ENCODE assay signal across 13 cellular contexts in the genomic region with DNA sequence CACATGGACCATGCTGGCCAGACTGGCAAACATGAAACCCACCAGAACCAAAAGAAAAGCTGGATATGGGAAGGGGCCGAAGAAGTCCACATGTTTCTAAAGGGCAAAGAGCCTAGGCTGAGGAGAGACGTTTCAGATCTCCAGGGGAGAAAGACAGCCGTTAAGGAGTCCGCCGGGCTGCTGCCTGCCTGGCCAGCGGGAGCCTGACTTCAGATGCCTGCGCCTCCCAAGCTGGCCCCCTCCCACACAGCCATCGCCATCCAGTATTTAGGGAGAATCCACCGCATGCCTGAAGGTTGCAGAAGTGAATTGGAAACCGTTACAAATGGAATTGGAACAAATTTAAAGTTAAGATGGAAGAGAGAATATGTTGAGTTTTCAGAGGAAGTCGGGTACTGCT. TPM values are rescaled to one million over a fixed set of nuclear protein-coding genes. Genes with fewer than 3 reads are reported as not detected.
DNase-seq lines count a peak whose midpoint lies in the region; ATAC-seq, FAIRE-seq and TF ChIP-seq lines count a peak whose summit lies in the region.
"Had no signal": no experiment of that assay in that cellular context is flagged by ENCODE, and none has a peak within 500 bp of the region (broad histone marks: within the 10 kb centered on the region; RNA-seq: fewer than 3 reads in every experiment).

No MANE protein-coding gene starts in this region.

- in situ Hi-C loops in K562 (cut with MboI), result no loop called here

- H3K27ac ChIP-seq in K562 (ENCODE audit: extremely low read depth, low read depth, low read length) (no peak overlapping the region), left lung (no peak overlapping the region)
- H3K27ac ChIP-seq: KMS-11, neutrophil had no signal

- no peak for TF ChIP-seq RAD21 in K562 (CRISPR knock-in tag; conservative IDR thresholded peaks at IDR 0.05 in 1 of 2, IDR thresholded peaks at IDR 0.05 in 1 of 2)

- CTCF ChIA-PET in AG04449 (lab: Yijun Ruan, JAX) (interaction anchor here (1.1 kb wide), 1 partner anchor 30 kb away, joined by 4 read pairs; no protein-coding TSS in a partner anchor), K562 (lab: Yijun Ruan, JAX; ENCODE audit: low intra/inter-chr PET ratio) (no interaction called here)

- ATAC-seq in K562 (no peak), left lung (no peak), HG02870 (IDR thresholded peaks at IDR 0.05; ENCODE audit: unreplicated experiment) (no peak)

- H4K20me1 ChIP-seq in K562 (replicated peaks; ENCODE audit: control insufficient read depth, insufficient read depth, low read length), result peaks cover 13% of the 10 kb centered on the region; the same call in 1 of the 2 replicates

- no peaks in the 10 kb centered on the region for H3K9me3 Mint-ChIP-seq in HFFc6
- no peaks in the 10 kb centered on the region for H3K9me3 Mint-ChIP-seq in mesothelial cell of epicardium

- H3K4me1 Mint-ChIP-seq in HFFc6 (ENCODE audit: low read depth) (peaks cover 29% of the 10 kb centered on the region), mesothelial cell of epicardium (peaks cover 41% of the 10 kb centered on the region)

- H3K4me3 ChIP-seq in AG04449 (ENCODE audit: low read depth, low read length), result peak overlapping the region; percentile 8
- H3K4me3 ChIP-seq in K562, result peak overlapping the region; percentile 68; the same call in 1 of the 2 replicates
- H3K4me3 ChIP-seq in left lung, result no peak overlapping the region

- no peaks in the 10 kb centered on the region for H3K27me3 ChIP-seq in K562 (ENCODE audit: control insufficient read depth in 2 of 2, insufficient read depth in 2 of 2, low read length in 2 of 2)
- H3K27me3 ChIP-seq in left lung, result peaks cover 0 to 19% of the 10 kb centered on the region in 2 donors

- FAIRE-seq in K562 (lab: Jason Lieb, UNC), result no peak

- peaks cover 11% of the 10 kb centered on the region; the same call in 1 of the 2 replicates for H3K36me3 Mint-ChIP-seq in HFFc6 (ENCODE audit: low read depth)
- H3K36me3 Mint-ChIP-seq in mesothelial cell of epicardium, result no peaks in the 10 kb centered on the region

- H3K9me3 ChIP-seq in K562 (replicated peaks; ENCODE audit: control insufficient read depth, insufficient read depth, low read depth, low read length), result no peaks in the 10 kb centered on the region
- no peaks in the 10 kb centered on the region for H3K9me3 ChIP-seq in left lung
- H3K9me3 ChIP-seq: neutrophil had no signal

- no peaks in the 10 kb centered on the region for H3K9me1 ChIP-seq in K562 (ENCODE audit: control insufficient read depth, insufficient read depth, low read length)

- H3K36me3 ChIP-seq in K562 (ENCODE audit: control insufficient read depth, insufficient read depth, low read length) (peaks cover 26% of the 10 kb centered on the region; the same call in 2 of the 3 replicates), left lung (no peaks in the 10 kb centered on the region)

- peak overlapping the region; percentile 32; the same call in 1 of the 2 replicates for H3K27ac Mint-ChIP-seq in HFFc6
- H3K27ac Mint-ChIP-seq in mesothelial cell of epicardium, result peak overlapping the region; percentile 35

- peaks cover 68% of the 10 kb centered on the region for H3K79me2 ChIP-seq in K562 (ENCODE audit: control insufficient read depth, insufficient read depth, low read length)

- H3K9ac ChIP-seq in K562 (ENCODE audit: insufficient read depth in 1 of 2, low read depth in 2 of 2, low read length in 2 of 2), result peak overlapping the region in 1 of 2 experiments; percentile 87; a peak in 3 of 4 replicates
- H3K9ac ChIP-seq: KMS-11 had no signal

- 32% methylated on average over 5 of the region's 11 CpGs for WGBS in K562 (ENCODE audit: insufficient coverage, low coverage, missing lambda C conversion rate)

- no peak overlapping the region for H2AFZ ChIP-seq in K562 (ENCODE audit: low read depth, low read length)

- POLR2A ChIA-PET in AG04449 (lab: Yijun Ruan, JAX) (no interaction called here), K562 (lab: Yijun Ruan, JAX) (interaction anchor here (1.6 kb wide), 1 partner anchor 15 kb away, joined by 5 read pairs; no protein-coding TSS in a partner anchor)

- H3K4me3 Mint-ChIP-seq in HFFc6 (peak overlapping the region; percentile 89), mesothelial cell of epicardium (peak overlapping the region; percentile 72)

- no peak for TF ChIP-seq POLR2A in K562 (conservative IDR thresholded peaks at IDR 0.05)

- DNase-seq in AG04449 (ENCODE audit: low read depth, low spot score) (no peak), HFFc6 (no peak), K562 (ENCODE audit: extremely low read depth in 1 of 4, low spot score in 3 of 4) (peak in 1 of 4 experiments; percentile 20), mesothelial cell of epicardium (ENCODE audit: low spot score in 2 of 2, unreplicated experiment in 2 of 2) (no peak), NCI-H1417 treated with DMSO at 0.1 percent for 48 hours (lab: John Stamatoyannopoulos, UW) (no peak), amniotic stem cell (lab: John Stamatoyannopoulos, UW) (no peak), left lung (no peak)
- DNase-seq: activated CD4-positive, alpha-beta T cell treated with anti-CD3 and anti-CD28 coated beads for 1 hour; foreskin fibroblast; NCI-H2081 had no signal

- H3K4me1 ChIP-seq in K562 (replicated peaks in 1 of 2; ENCODE audit: control insufficient read depth in 2 of 2, insufficient read depth in 2 of 2, low read length in 2 of 2) (peaks cover 34 to 37% of the 10 kb centered on the region in 2 experiments; a peak in 4 of 5 replicates), left lung (peaks cover under 1 to 30% of the 10 kb centered on the region in 2 donors)

- TF ChIP-seq EP300 in K562 (IDR thresholded peaks at IDR 0.05; ENCODE audit: low read length), result no peak

- intact Hi-C loops in K562 (cut with micrococcal nuclease), result loop anchor here (10.0 kb wide), 1 partner anchor 177 kb away; no protein-coding TSS in a partner anchor
- intact Hi-C loops in left lung (cut with DNase I), result no loop called here

- TF ChIP-seq CTCF in AG04449 (IDR thresholded peaks at IDR 0.05; ENCODE audit: insufficient read depth, low read length, missing control alignments) (no peak), HFFc6 (IDR thresholded peaks at IDR 0.05) (no peak), K562 (IDR thresholded peaks at IDR 0.05 in 2 of 3, conservative IDR thresholded peaks at IDR 0.05 in 1 of 3; ENCODE audit: insufficient read depth in 2 of 3, low read depth in 1 of 3, low read length in 3 of 3) (no peak), mesothelial cell of epicardium (IDR thresholded peaks at IDR 0.05; ENCODE audit: unreplicated experiment) (no peak), left lung (IDR thresholded peaks at IDR 0.05) (no peak)

- BruUV-seq in K562 (replicated peaks; lab: Mats Ljungman, UMichigan), result no TSS peak

- peak overlapping the region; percentile 49 for H3K4me2 ChIP-seq in K562 (ENCODE audit: insufficient read depth, low read length)

- H3K27me3 Mint-ChIP-seq in HFFc6 (ENCODE audit: insufficient read depth) (no peaks in the 10 kb centered on the region; the same call in 1 of the 2 replicates), mesothelial cell of epicardium (ENCODE audit: low read depth) (no peaks in the 10 kb centered on the region)

TF ChIP-seq in K562, 482 proteins besides CTCF, POLR2A, EP300 and RAD21 (continues in another document):
- TF ChIP-seq TAF1 (IDR thresholded peaks at IDR 0.05; ENCODE audit: control insufficient read depth, extremely low read depth, insufficient read depth, low read length, severe bottlenecking) (no peak), SRSF9 (IDR thresholded peaks at IDR 0.05; ENCODE audit: borderline replicate concordance, low read depth, low read length) (no peak), FOXA1 (IDR thresholded peaks at IDR 0.05; ENCODE audit: borderline replicate concordance) (no peak), ZNF79 (CRISPR knock-in tag; IDR thresholded peaks at IDR 0.05; ENCODE audit: low read depth) (no peak), CTBP1 (IDR thresholded peaks at IDR 0.05; ENCODE audit: borderline replicate concordance) (no peak), CBX8 (IDR thresholded peaks at IDR 0.05; ENCODE audit: borderline replicate concordance, extremely low read depth, low read depth, low read length, poor library complexity, severe bottlenecking) (no peak), MED1 (CRISPR knock-in tag; IDR thresholded peaks at IDR 0.05; ENCODE audit: borderline replicate concordance) (no peak)
- TF ChIP-seq, protein P1, sequence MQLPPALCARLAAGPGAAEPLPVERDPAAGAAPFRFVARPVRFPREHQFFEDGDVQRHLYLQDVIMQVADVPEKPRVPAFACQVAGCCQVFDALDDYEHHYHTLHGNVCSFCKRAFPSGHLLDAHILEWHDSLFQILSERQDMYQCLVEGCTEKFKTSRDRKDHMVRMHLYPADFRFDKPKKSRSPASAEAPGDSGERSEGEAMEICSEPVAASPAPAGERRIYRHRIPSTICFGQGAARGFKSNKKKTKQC (CRISPR knock-in tag; IDR thresholded peaks at IDR 0.05), result no peak

RNA-seq across cellular contexts. Expression of gene TBL1X, which starts 2.9 kb away (rescaled TPM):
- total RNA-seq in HFFc6 (2021; fragmentation: NEBNext Ultra II Directional; extraction: Animal tissue kit (Norgen Biotek cat#: 25700)), result 10 to 100 TPM; 34.4 to 53.2 (median 44.9) TPM
- total RNA-seq in K562 (2011; cell fraction: chromatin; rRNA removed; ENCODE audit: low replicate concordance), result 45.9 and 50.3 TPM in 2 replicates
- total RNA-seq in K562 (2011; cell fraction: nucleolus; rRNA removed), result 27.7 and 32.2 TPM in 2 replicates
- 36.4 and 47.0 TPM in 2 replicates for total RNA-seq in K562 (2011; cell fraction: nucleoplasm; rRNA removed)
- total RNA-seq in K562 (2014; rRNA removed) (21.5 and 27.3 TPM in 2 replicates), K562 (2014; rRNA removed; fragmentation: Illumina TruSeq; extraction: Trizol) (13.4 and 14.0 TPM in 2 replicates), K562 (2015; rRNA removed; fragmentation: Illumina TruSeq; extraction: Trizol) (11.4 and 11.7 TPM in 2 replicates), K562 (2021) (44.5 and 49.6 TPM in 2 replicates), mesothelial cell of epicardium (32.5 to 34.5 TPM (median 32.7 TPM) in 3 replicates), left lung (10 to 100 TPM; 13.4 to 20.3 TPM)
- polyA plus RNA-seq in K562 (2011; rRNA removed) (11.5 and 19.7 TPM in 2 replicates), K562 (2014; fragmentation: Illumina TruSeq; extraction: Trizol) (30.9 and 33.5 TPM in 2 replicates), K562 (2014; fragmentation: Nextera tagmentation; extraction: Ambion mirVana) (1 to 10 TPM; 6.0 to 6.8 TPM), K562 (2014; rRNA removed) (18.7 and 22.8 TPM in 2 replicates)
- polyA plus RNA-seq in K562 (2011; cell fraction: cytosol; rRNA removed), result 19.6 and 19.7 TPM in 2 replicates
- polyA plus RNA-seq in K562 (2011; cell fraction: nucleus; rRNA removed), result 16.1 and 18.9 TPM in 2 replicates
- 23.6 and 26.9 TPM in 2 replicates for polyA plus RNA-seq in K562 (2012)
- 25.3 and 37.1 TPM in 2 replicates for polyA minus RNA-seq in K562 (2011; rRNA and poly(A)+ RNA removed)
- 23.1 and 24.5 TPM in 2 replicates for polyA minus RNA-seq in K562 (2011; cell fraction: cytosol; rRNA and poly(A)+ RNA removed)
- polyA minus RNA-seq in K562 (2011; cell fraction: nucleus; rRNA and poly(A)+ RNA removed), result 27.7 and 31.2 TPM in 2 replicates

Comparison
In these comparisons a context has a peak if more than half of its experiments do, and no peak if none do; other contexts are left out.
1. H3K4me3 ChIP-seq: peak in AG04449 (single experiment) and K562 (single experiment); none in left lung (0 of 2).